8 cellular contexts compared by ENCODE assay signal in genomic region chr6:108294787-108295625, GRCh38. TPM values are rescaled to one million over a fixed set of nuclear protein-coding genes. Genes with fewer than 3 reads are reported as not detected.
DNase-seq lines count a peak whose midpoint lies in the region; ATAC-seq, FAIRE-seq and TF ChIP-seq lines count a peak whose summit lies in the region.

AFG1L (plus strand) TSS chr6:108295054; CDS start chr6:108295080, 26 bp downstream.

- peaks cover 13% of the 10 kb centered on the region for H3K4me1 Mint-ChIP-seq in HFFc6 (ENCODE audit: low read depth)

- CTCF ChIA-PET in GM10248 (lab: Yijun Ruan, JAX) = interaction anchor here (0.8 to 2.2 kb wide), 4 partner anchors 9 to 34 kb away, joined by 3 to 10 read pairs (median 8); partner anchors contain the start of gene SNX3

- H3K4me3 ChIP-seq in pancreas (peak within 1 kb of the TSS; percentile 72 to 88 (median 81)), tibial artery (peak within 1 kb of the TSS; percentile 64 to 73)

- H3K4me1 ChIP-seq in pancreas = no peaks in the 10 kb centered on the region
- H3K4me1 ChIP-seq in tibial artery = peaks cover 0 to 6% (median 5%) of the 10 kb centered on the region in 4 donors

- no peak for FAIRE-seq in pancreas (lab: Jason Lieb, UNC)

- peak within 1 kb of the TSS; percentile 99 for H3K27ac Mint-ChIP-seq in HFFc6

- H3K27me3 ChIP-seq in pancreas = no peaks in the 10 kb centered on the region
- H3K27me3 ChIP-seq in tibial artery = no peaks in the 10 kb centered on the region

- POLR2A ChIA-PET in GM10248 (lab: Yijun Ruan, JAX) = interaction anchor here (1.1 kb wide), 1 partner anchor 34 kb away, joined by 4 read pairs; no protein-coding TSS in a partner anchor

- peak within 1 kb of the TSS; percentile 98 for H3K4me3 Mint-ChIP-seq in HFFc6

- DNase-seq in GM10248 (ENCODE audit: extremely low spot score) = peak; percentile 89
- peak; percentile 84 for DNase-seq in HFFc6
- peak; percentile 88 for DNase-seq in NAMALWA (ENCODE audit: low spot score)
- DNase-seq in SKM-1 treated with dmso at 0.1 percent for 144 hours (lab: John Stamatoyannopoulos, UW; ENCODE audit: unreplicated experiment) = peak; percentile 87
- DNase-seq in activated naive CD8-positive, alpha-beta T cell treated with anti-CD3 and anti-CD28 coated beads, Interleukin-2, amount 50 U/mL, for 16 hours (ENCODE audit: low read depth, low spot score) = peak; percentile 72
- peak; percentile 97 for DNase-seq in Right ventricle myocardium superior
- peak; percentile 91 to 96 (median 92) for DNase-seq in pancreas
- DNase-seq in tibial artery = peak; percentile 94 to 95

- no peaks in the 10 kb centered on the region for H3K9me3 Mint-ChIP-seq in HFFc6

- intact Hi-C loops in Right ventricle myocardium superior (cut with DNase I) = loop anchor here (2.0 kb wide), 1 partner anchor 34 kb away; the partner anchor contains the start of gene SNX3
- intact Hi-C loops in pancreas (cut with DNase I) = no loop called here
- intact Hi-C loops in tibial artery (cut with DNase I; ENCODE audit: low total_unique reads) = loop anchor here (2.0 kb wide), 1 partner anchor 34 kb away; the partner anchor contains the start of gene SNX3

- 1% methylated on average over 40 of the region's 40 CpGs for WGBS in pancreas, 2 donors

- ATAC-seq in Right ventricle myocardium superior (ENCODE audit: poor library complexity) (peak; percentile 99), pancreas (peak; percentile 98 to 100 (median 99))

- no peaks in the 10 kb centered on the region for H3K27me3 Mint-ChIP-seq in HFFc6 (ENCODE audit: insufficient read depth)

- H3K27ac ChIP-seq in pancreas (peak within 1 kb of the TSS; percentile 86 to 97 (median 94)), tibial artery (peak within 1 kb of the TSS; percentile 82)

- H3K36me3 ChIP-seq in pancreas (no peaks in the 10 kb centered on the region), tibial artery (no peaks in the 10 kb centered on the region)

- no peaks in the 10 kb centered on the region for H3K9me3 ChIP-seq in pancreas
- no peaks in the 10 kb centered on the region for H3K9me3 ChIP-seq in tibial artery

- TF ChIP-seq CTCF in GM10248 (IDR thresholded peaks at IDR 0.05; ENCODE audit: control extremely low read depth, extremely low read depth, low read depth, missing control alignments) (no peak), HFFc6 (IDR thresholded peaks at IDR 0.05) (no peak), pancreas (IDR thresholded peaks at IDR 0.05) (no peak), tibial artery (IDR thresholded peaks at IDR 0.05) (no peak)

- no peaks in the 10 kb centered on the region; the same call in 1 of the 2 replicates for H3K36me3 Mint-ChIP-seq in HFFc6 (ENCODE audit: low read depth)

RNA-seq across cellular contexts. Expression of gene AFG1L, which starts in this region (rescaled TPM):
- 1 to 10 TPM; 4.8 to 5.7 (median 5.3) TPM for total RNA-seq in HFFc6 (2021; fragmentation: NEBNext Ultra II Directional; extraction: Animal tissue kit (Norgen Biotek cat#: 25700))
- total RNA-seq in Right ventricle myocardium superior (12.6 TPM), pancreas (1 to 10 TPM; 2.8 to 4.7 (median 3.9) TPM)
- 1 to 10 TPM; 1.2 to 1.3 TPM for polyA plus RNA-seq in pancreas

Comparison
In these comparisons a context has a peak if more than half of its experiments do, and no peak if none do; other contexts are left out.
1. Peak in every context shown above with its lines: DNase-seq, ATAC-seq, H3K4me3 ChIP-seq and H3K27ac ChIP-seq.
2. intact Hi-C loops: an anchor here in Right ventricle myocardium superior (2.0 kb wide) and tibial artery (2.0 kb wide); none called in pancreas.